Comparison of ENCODE assay signal across 11 cellular contexts in the genomic region with DNA sequence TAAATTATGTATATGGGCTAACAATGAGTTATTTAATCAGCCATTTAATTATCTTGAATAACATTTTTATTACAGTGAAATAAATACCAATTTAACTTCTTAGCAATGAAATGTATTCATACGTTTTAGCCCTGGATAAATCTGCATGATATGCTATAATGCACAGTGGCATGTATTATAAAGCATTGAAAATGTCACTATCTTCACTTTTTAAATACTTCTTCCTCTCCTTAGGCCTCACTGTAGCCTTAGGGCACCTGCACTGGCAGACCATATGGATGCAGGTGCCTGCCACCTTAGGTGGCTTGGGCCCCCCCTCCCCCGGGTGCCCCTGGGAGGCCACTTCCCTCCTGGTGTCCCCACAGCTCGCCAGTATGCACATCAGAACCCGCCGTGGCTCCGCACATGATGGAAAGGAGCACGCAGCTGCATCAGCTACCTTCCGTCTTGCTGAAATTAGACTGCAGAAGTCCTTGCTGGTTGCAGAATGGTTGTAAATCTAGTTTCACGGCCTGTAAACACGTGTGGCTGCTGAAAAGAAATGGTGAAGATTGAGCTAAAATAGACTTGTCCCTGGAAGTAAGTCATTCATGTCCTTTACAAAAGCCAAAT. TPM values are rescaled to one million over a fixed set of nuclear protein-coding genes. Genes with fewer than 3 reads are reported as not detected.
DNase-seq lines count a peak whose midpoint lies in the region; ATAC-seq and TF ChIP-seq lines count a peak whose summit lies in the region.
"Had no signal": no experiment of that assay in that cellular context is flagged by ENCODE, and none has a peak within 500 bp of the region (broad histone marks: within the 10 kb centered on the region; RNA-seq: fewer than 3 reads in every experiment).

No MANE protein-coding gene starts in this region.

- H3K9me3 ChIP-seq in A673 (ENCODE audit: low read depth, low read length, poor library complexity, severe bottlenecking) (no peaks in the 10 kb centered on the region), esophagus muscularis mucosa (no peaks in the 10 kb centered on the region)
- H3K9me3 ChIP-seq: uterus had no signal

- no peak for TF ChIP-seq EP300 in esophagus muscularis mucosa (IDR thresholded peaks at IDR 0.05)

- BruUV-seq in A673 (replicated peaks; lab: Mats Ljungman, UMichigan): no TSS peak

- TF ChIP-seq CTCF in A673 (conservative IDR thresholded peaks at IDR 0.05; ENCODE audit: low read depth, low read length) (0 out of 2 replicates have a peak, but pooled peaks have one; percentile 24), esophagus muscularis mucosa (IDR thresholded peaks at IDR 0.05) (peak in 2 of 3 experiments; percentile 5 to 19)

- no peaks in the 10 kb centered on the region for H3K27me3 ChIP-seq in A673 (replicated peaks; ENCODE audit: insufficient read depth, low read depth, low read length, poor library complexity)
- H3K27me3 ChIP-seq in esophagus muscularis mucosa: no peaks in the 10 kb centered on the region
- H3K27me3 ChIP-seq: uterus had no signal

- H3K4me3 ChIP-seq in A673 (ENCODE audit: low read depth, low read length, poor library complexity, severe bottlenecking) (no peak overlapping the region), esophagus muscularis mucosa (no peak overlapping the region)
- H3K4me3 ChIP-seq: uterus had no signal

- H3K4me1 ChIP-seq in A673 (ENCODE audit: insufficient read depth, low read length, poor library complexity, severe bottlenecking) (peaks cover 12% of the 10 kb centered on the region), esophagus muscularis mucosa (peaks cover 7 to 23% (median 13%) of the 10 kb centered on the region in 4 donors)
- H3K4me1 ChIP-seq: uterus had no signal

- WGBS in esophagus muscularis mucosa: 84% methylated on average over 10 of the region's 10 CpGs

- TF ChIP-seq POLR2A in esophagus muscularis mucosa (IDR thresholded peaks at IDR 0.05; ENCODE audit: low read depth): no peak

- POLR2A ChIA-PET in A673 (lab: Charles Lee; ENCODE audit: low non-redundant PET): no interaction called here

- H3K36me3 ChIP-seq in A673 (ENCODE audit: insufficient read depth, low read length, poor library complexity, severe bottlenecking) (no peaks in the 10 kb centered on the region), esophagus muscularis mucosa (peaks cover 23 to 84% (median 61%) of the 10 kb centered on the region in 4 donors)
- H3K36me3 ChIP-seq: uterus had no signal

- H3K27ac ChIP-seq in A673 (ENCODE audit: low read depth, low read length, poor library complexity, severe bottlenecking) (no peak overlapping the region), esophagus muscularis mucosa (replicated peaks in 1 of 4) (peak overlapping the region in 1 of 4 donors; percentile 49)

- DNase-seq in A673 (ENCODE audit: low spot score): no peak
- DNase-seq in esophagus muscularis mucosa (ENCODE audit: extremely low spot score): no peak
- no peak for DNase-seq in ecto neural progenitor cell (ENCODE audit: low spot score)
- DNase-seq in SHP77 (lab: John Stamatoyannopoulos, UW): no peak
- DNase-seq: activated naive CD4-positive, alpha-beta T cell treated with Interleukin-2 at 50 U/mL for 16 hours; GDM1 had no signal

- intact Hi-C loops in A673 (cut with micrococcal nuclease; ENCODE audit: unreplicated experiment) (loop anchor here (10.0 kb wide), 1 partner anchor 1608 kb away; no protein-coding TSS in a partner anchor), esophagus muscularis mucosa (cut with DNase I) (loop anchor here (5.0 to 10.0 kb wide), 3 partner anchors 40 to 1608 kb away; a partner anchor contains a TSS)

- ATAC-seq in GM18858 (IDR thresholded peaks at IDR 0.05; ENCODE audit: unreplicated experiment) (peak; percentile 10), HG03457 (IDR thresholded peaks at IDR 0.05; ENCODE audit: unreplicated experiment) (peak; percentile 2), HG02970 (IDR thresholded peaks at IDR 0.05; ENCODE audit: low FRiP score, unreplicated experiment) (no peak), HG03460 (IDR thresholded peaks at IDR 0.05; ENCODE audit: unreplicated experiment) (no peak)

- CTCF ChIA-PET in A673 (lab: Charles Lee): interaction anchor here (0.7 to 0.8 kb wide), 2 partner anchors 10 to 284 kb away, joined by 4 to 6 read pairs; no protein-coding TSS in a partner anchor

RNA-seq across cellular contexts. Expression of a gene that starts 56.7 kb away (rescaled TPM):
- total RNA-seq in A673 (2021): 52.4 and 68.3 TPM in 2 replicates
- total RNA-seq in esophagus muscularis mucosa: 100 to 1,000 TPM in 1 of 4 donors, 10 to 100 TPM in 3; 90.0 to 130 (median 96.9) TPM

Comparison
In these comparisons a context has a peak if more than half of its experiments do, and no peak if none do; other contexts are left out.
1. ATAC-seq: peak in GM18858 (single experiment) and HG03457 (single experiment); none in HG02970 (single experiment) and HG03460 (single experiment).